14 cellular contexts compared by ENCODE assay signal in genomic region chr1:169874229-169874628, GRCh38. TPM values are rescaled to one million over a fixed set of nuclear protein-coding genes. Genes with fewer than 3 reads are reported as not detected.
DNase-seq lines count a peak whose midpoint lies in the region; ATAC-seq and TF ChIP-seq lines count a peak whose summit lies in the region.
"Had no signal": no experiment of that assay in that cellular context is flagged by ENCODE, and none has a peak within 500 bp of the region (broad histone marks: within the 10 kb centered on the region; RNA-seq: fewer than 3 reads in every experiment).

No MANE protein-coding gene starts in this region.

- H3K9me3 Mint-ChIP-seq in activated CD4-positive, alpha-beta memory T cell treated with anti-CD3 and anti-CD28 coated beads for 36 hours: no peaks in the 10 kb centered on the region
- peaks cover 8% of the 10 kb centered on the region for H3K9me3 Mint-ChIP-seq in activated CD4-positive, alpha-beta memory T cell treated with anti-CD3 and anti-CD28 coated beads, Interleukin-2, amount 10 ng/mL, durations not matched to agents 7 days and 5 days
- no peaks in the 10 kb centered on the region for H3K9me3 Mint-ChIP-seq in activated B cell treated with CpG ODN at 0.5 μM for 24 hours
- peaks cover 8 to 9% of the 10 kb centered on the region in 2 donors for H3K9me3 Mint-ChIP-seq in stimulated activated naive B cell treated with anti-CD40 and anti-IgM and Interleukin-4, amounts not matched to agents 10 μg/mL and 1 μg/mL and 100 μg/mL, for 72 hours
- H3K9me3 Mint-ChIP-seq: natural killer cell had no signal

- H3K9me3 ChIP-seq in heart left ventricle: no peaks in the 10 kb centered on the region
- H3K9me3 ChIP-seq: gastrocnemius medialis had no signal

- TF ChIP-seq CTCF in activated B cell treated with CpG ODN at 0.5 μM for 24 hours (IDR thresholded peaks at IDR 0.05) (no peak), foreskin fibroblast (IDR thresholded peaks at IDR 0.05; ENCODE audit: low read depth, low read length) (no peak), heart left ventricle (IDR thresholded peaks at IDR 0.05) (no peak)

- H3K4me1 ChIP-seq in heart left ventricle: peaks cover 0 to 12% (median 0%) of the 10 kb centered on the region in 12 donors
- H3K4me1 ChIP-seq: gastrocnemius medialis had no signal

- peaks cover 65% of the 10 kb centered on the region for H3K36me3 Mint-ChIP-seq in activated CD4-positive, alpha-beta memory T cell treated with anti-CD3 and anti-CD28 coated beads for 36 hours
- peaks cover 84% of the 10 kb centered on the region for H3K36me3 Mint-ChIP-seq in activated CD4-positive, alpha-beta memory T cell treated with anti-CD3 and anti-CD28 coated beads, Interleukin-2, amount 10 ng/mL, durations not matched to agents 7 days and 5 days (ENCODE audit: low read depth)
- H3K36me3 Mint-ChIP-seq in activated B cell treated with CpG ODN at 0.5 μM for 24 hours (ENCODE audit: low read depth): peaks cover 86% of the 10 kb centered on the region
- peaks cover 50 to 64% of the 10 kb centered on the region in 2 donors for H3K36me3 Mint-ChIP-seq in stimulated activated naive B cell treated with anti-CD40 and anti-IgM and Interleukin-4, amounts not matched to agents 10 μg/mL and 1 μg/mL and 100 μg/mL, for 72 hours

- peaks cover 13% of the 10 kb centered on the region for H3K4me1 Mint-ChIP-seq in activated CD4-positive, alpha-beta memory T cell treated with anti-CD3 and anti-CD28 coated beads for 36 hours (ENCODE audit: low read depth)
- peaks cover 7% of the 10 kb centered on the region for H3K4me1 Mint-ChIP-seq in activated CD4-positive, alpha-beta memory T cell treated with anti-CD3 and anti-CD28 coated beads, Interleukin-2, amount 10 ng/mL, durations not matched to agents 7 days and 5 days
- peaks cover 39% of the 10 kb centered on the region for H3K4me1 Mint-ChIP-seq in activated B cell treated with CpG ODN at 0.5 μM for 24 hours
- peaks cover 24 to 46% of the 10 kb centered on the region in 2 donors for H3K4me1 Mint-ChIP-seq in stimulated activated naive B cell treated with anti-CD40 and anti-IgM and Interleukin-4, amounts not matched to agents 10 μg/mL and 1 μg/mL and 100 μg/mL, for 72 hours

- peaks cover 3 to 100% (median 93%) of the 10 kb centered on the region in 9 donors for H3K36me3 ChIP-seq in heart left ventricle

- peak overlapping the region in 1 of 12 donors; percentile 19 for H3K27ac ChIP-seq in heart left ventricle
- H3K27ac ChIP-seq: gastrocnemius medialis, RWPE1 had no signal

- intact Hi-C loops in activated CD4-positive, alpha-beta memory T cell treated with anti-CD3 and anti-CD28 coated beads for 36 hours (cut with micrococcal nuclease): no loop called here
- intact Hi-C loops in activated B cell treated with CpG ODN at 0.5 μM for 24 hours (cut with micrococcal nuclease) (no loop called here), heart left ventricle (cut with DNase I) (no loop called here)

- WGBS in heart left ventricle, 4 donors: 89 to 94% (median 91%) methylated on average over 3 of the region's 3 CpGs

- H3K4me3 ChIP-seq in foreskin fibroblast (ENCODE audit: low read depth in 1 of 2, low read length in 2 of 2) (no peak overlapping the region), heart left ventricle (no peak overlapping the region)
- H3K4me3 ChIP-seq: gastrocnemius medialis had no signal

- ATAC-seq in activated B cell treated with CpG ODN at 0.5 μM for 24 hours (ENCODE audit: low read depth) (no peak), GM18909 (IDR thresholded peaks at IDR 0.05; ENCODE audit: poor library complexity, unreplicated experiment) (no peak), heart left ventricle (no peak)
- no peak for ATAC-seq in stimulated activated naive B cell treated with anti-CD40 and anti-IgM and Interleukin-4, amounts not matched to agents 10 μg/mL and 1 μg/mL and 100 μg/mL, for 72 hours (replicated peaks)
- ATAC-seq: gastrocnemius medialis, natural killer cell had no signal

- no peaks in the 10 kb centered on the region for H3K27me3 ChIP-seq in heart left ventricle
- H3K27me3 ChIP-seq: gastrocnemius medialis had no signal

- no peak for DNase-seq in activated CD4-positive, alpha-beta memory T cell treated with anti-CD3 and anti-CD28 coated beads for 36 hours
- no peak for DNase-seq in activated CD4-positive, alpha-beta memory T cell treated with anti-CD3 and anti-CD28 coated beads, Interleukin-2, amount 10 ng/mL, durations not matched to agents 7 days and 5 days
- no peak for DNase-seq in activated B cell treated with CpG ODN at 0.5 μM for 24 hours
- DNase-seq in foreskin fibroblast: peak; percentile 69 to 80
- no peak for DNase-seq in stimulated activated naive B cell treated with anti-CD40 and anti-IgM and Interleukin-4, amounts not matched to agents 10 μg/mL and 1 μg/mL and 100 μg/mL, for 72 hours
- DNase-seq in T-helper 1 cell: no peak
- no peak for DNase-seq in heart left ventricle
- DNase-seq: 8988T; activated naive CD4-positive, alpha-beta T cell treated with anti-CD3 and anti-CD28 coated beads, Interleukin-2, amount 50 U/mL, for 16 hours; gastrocnemius medialis; natural killer cell; small intestine had no signal

- H3K4me3 Mint-ChIP-seq in activated CD4-positive, alpha-beta memory T cell treated with anti-CD3 and anti-CD28 coated beads for 36 hours: no peak overlapping the region
- no peak overlapping the region for H3K4me3 Mint-ChIP-seq in activated CD4-positive, alpha-beta memory T cell treated with anti-CD3 and anti-CD28 coated beads, Interleukin-2, amount 10 ng/mL, durations not matched to agents 7 days and 5 days
- H3K4me3 Mint-ChIP-seq in activated B cell treated with CpG ODN at 0.5 μM for 24 hours: no peak overlapping the region
- H3K4me3 Mint-ChIP-seq in stimulated activated naive B cell treated with anti-CD40 and anti-IgM and Interleukin-4, amounts not matched to agents 10 μg/mL and 1 μg/mL and 100 μg/mL, for 72 hours: no peak overlapping the region
- H3K4me3 Mint-ChIP-seq: natural killer cell had no signal

- peak overlapping the region; percentile 33 for H3K27ac Mint-ChIP-seq in activated CD4-positive, alpha-beta memory T cell treated with anti-CD3 and anti-CD28 coated beads for 36 hours
- H3K27ac Mint-ChIP-seq in activated CD4-positive, alpha-beta memory T cell treated with anti-CD3 and anti-CD28 coated beads, Interleukin-2, amount 10 ng/mL, durations not matched to agents 7 days and 5 days: no peak overlapping the region
- peak overlapping the region; percentile 32 for H3K27ac Mint-ChIP-seq in activated B cell treated with CpG ODN at 0.5 μM for 24 hours
- peak overlapping the region; percentile 83 for H3K27ac Mint-ChIP-seq in stimulated activated naive B cell treated with anti-CD40 and anti-IgM and Interleukin-4, amounts not matched to agents 10 μg/mL and 1 μg/mL and 100 μg/mL, for 72 hours
- H3K27ac Mint-ChIP-seq: natural killer cell had no signal

- POLR2A ChIA-PET in activated CD4-positive, alpha-beta memory T cell treated with anti-CD3 and anti-CD28 coated beads for 36 hours (lab: Charles Lee): no interaction called here
- POLR2A ChIA-PET in activated CD4-positive, alpha-beta memory T cell treated with anti-CD3 and anti-CD28 coated beads, Interleukin-2, amount 10 ng/mL, durations not matched to agents 7 days and 5 days (lab: Charles Lee): no interaction called here
- POLR2A ChIA-PET in activated B cell treated with CpG ODN at 0.5 μM for 24 hours (lab: Charles Lee): no interaction called here

- no peak for TF ChIP-seq POLR2A in heart left ventricle (IDR thresholded peaks at IDR 0.05)

- H3K27me3 Mint-ChIP-seq in activated CD4-positive, alpha-beta memory T cell treated with anti-CD3 and anti-CD28 coated beads for 36 hours: no peaks in the 10 kb centered on the region
- no peaks in the 10 kb centered on the region for H3K27me3 Mint-ChIP-seq in activated CD4-positive, alpha-beta memory T cell treated with anti-CD3 and anti-CD28 coated beads, Interleukin-2, amount 10 ng/mL, durations not matched to agents 7 days and 5 days
- no peaks in the 10 kb centered on the region for H3K27me3 Mint-ChIP-seq in activated B cell treated with CpG ODN at 0.5 μM for 24 hours
- H3K27me3 Mint-ChIP-seq in stimulated activated naive B cell treated with anti-CD40 and anti-IgM and Interleukin-4, amounts not matched to agents 10 μg/mL and 1 μg/mL and 100 μg/mL, for 72 hours: no peaks in the 10 kb centered on the region

- CTCF ChIA-PET in activated CD4-positive, alpha-beta memory T cell treated with anti-CD3 and anti-CD28 coated beads for 36 hours (lab: Charles Lee): no interaction called here
- CTCF ChIA-PET in activated CD4-positive, alpha-beta memory T cell treated with anti-CD3 and anti-CD28 coated beads, Interleukin-2, amount 10 ng/mL, durations not matched to agents 7 days and 5 days (lab: Charles Lee): no interaction called here
- CTCF ChIA-PET in activated B cell treated with CpG ODN at 0.5 μM for 24 hours (lab: Charles Lee): no interaction called here

RNA-seq across cellular contexts. Expression of gene SCYL3, which starts 19.5 kb away (rescaled TPM):
- total RNA-seq in activated CD4-positive, alpha-beta memory T cell treated with anti-CD3 and anti-CD28 coated beads for 36 hours: 10 to 100 TPM; 11.1 to 12.4 TPM
- total RNA-seq in activated CD4-positive, alpha-beta memory T cell treated with anti-CD3 and anti-CD28 coated beads, Interleukin-2, amount 10 ng/mL, durations not matched to agents 7 days and 5 days: 10 to 100 TPM; 16.1 to 16.8 TPM
- 14.5 and 16.2 TPM in 2 replicates for total RNA-seq in activated B cell treated with CpG ODN at 0.5 μM for 24 hours
- total RNA-seq in heart left ventricle: 1 to 10 TPM; 4.9 to 8.6 (median 6.4) TPM
- 1 to 10 TPM; 2.1 to 3.5 TPM for polyA plus RNA-seq in heart left ventricle

Comparison
In these comparisons a context has a peak if more than half of its experiments do, and no peak if none do; other contexts are left out.
1. DNase-seq: peak in foreskin fibroblast (2 of 2); none in activated CD4-positive, alpha-beta memory T cell treated with anti-CD3 and anti-CD28 coated beads for 36 hours (single experiment), activated CD4-positive, alpha-beta memory T cell treated with anti-CD3 and anti-CD28 coated beads, Interleukin-2, amount 10 ng/mL, durations not matched to agents 7 days and 5 days (single experiment), activated B cell treated with CpG ODN at 0.5 μM for 24 hours (single experiment), stimulated activated naive B cell treated with anti-CD40 and anti-IgM and Interleukin-4, amounts not matched to agents 10 μg/mL and 1 μg/mL and 100 μg/mL, for 72 hours (single experiment), T-helper 1 cell (0 of 5) and heart left ventricle (0 of 5).